Comparison of ENCODE assay signal across 18 cellular contexts in genomic region chr11:65373839-65374580, GRCh38. TPM values are rescaled to one million over a fixed set of nuclear protein-coding genes. Genes with fewer than 3 reads are reported as not detected.
DNase-seq lines count a peak whose midpoint lies in the region; ATAC-seq and TF ChIP-seq lines count a peak whose summit lies in the region.
"Had no signal": no experiment of that assay in that cellular context is flagged by ENCODE, and none has a peak within 500 bp of the region (broad histone marks: within the 10 kb centered on the region; RNA-seq: fewer than 3 reads in every experiment).

No MANE protein-coding gene starts in this region.

- no peaks in the 10 kb centered on the region for H3K27me3 ChIP-seq in breast epithelium
- H3K27me3 ChIP-seq in GM23248 (replicated peaks; ENCODE audit: insufficient read depth), result no peaks in the 10 kb centered on the region
- H3K27me3 ChIP-seq: MG63 had no signal

- H3K27me3 Mint-ChIP-seq in MCF 10A (ENCODE audit: insufficient read depth, unreplicated experiment) (no peaks in the 10 kb centered on the region), activated B cell treated with CpG ODN at 0.5 μM for 24 hours (no peaks in the 10 kb centered on the region)
- H3K27me3 Mint-ChIP-seq: CD4-positive, CD25-positive, alpha-beta regulatory T cell had no signal

- H3K27ac ChIP-seq in breast epithelium, result no peak overlapping the region
- no peak overlapping the region for H3K27ac ChIP-seq in GM23248
- H3K27ac ChIP-seq: HL-60, KMS-11 had no signal

- CTCF ChIA-PET in MCF 10A (lab: Yijun Ruan, JAX), result no interaction called here
- CTCF ChIA-PET in activated B cell treated with CpG ODN at 0.5 μM for 24 hours (lab: Charles Lee), result no interaction called here

- POLR2A ChIA-PET in MCF 10A (lab: Yijun Ruan, JAX), result interaction anchor here (0.6 to 3.3 kb wide), 6 partner anchors 13 to 134 kb away, joined by 3 to 8 read pairs (median 4); partner anchors contain the start of gene NEAT1
- POLR2A ChIA-PET in activated B cell treated with CpG ODN at 0.5 μM for 24 hours (lab: Charles Lee), result interaction anchor here (0.6 to 1.5 kb wide), 6 partner anchors 13 to 136 kb away, joined by 3 to 7 read pairs (median 3); no protein-coding TSS in a partner anchor

- in situ Hi-C loops in GM23248 (cut with MboI), result loop anchor here (10.0 kb wide), 1 partner anchor 141 kb away; no protein-coding TSS in a partner anchor

- 82 to 87% methylated on average over 14 of the region's 14 CpGs for WGBS in GM23248 (ENCODE audit: low coverage in 1 of 2, low lambda C conversion rate in 2 of 2, missing lambda C conversion rate in 2 of 2), 2 experiments

- no peak for TF ChIP-seq CTCF in MCF 10A (IDR thresholded peaks at IDR 0.05; ENCODE audit: unreplicated experiment)
- no peak for TF ChIP-seq CTCF in breast epithelium (IDR thresholded peaks at IDR 0.05)
- TF ChIP-seq CTCF in activated B cell treated with CpG ODN at 0.5 μM for 24 hours (IDR thresholded peaks at IDR 0.05), result no peak

- H3K4me3 ChIP-seq in breast epithelium (no peak overlapping the region), GM23248 (no peak overlapping the region)
- H3K4me3 ChIP-seq: MG63 had no signal

- intact Hi-C loops in MCF 10A (cut with micrococcal nuclease) (no loop called here), breast epithelium (cut with DNase I; ENCODE audit: low total_unique reads) (no loop called here), activated B cell treated with CpG ODN at 0.5 μM for 24 hours (cut with micrococcal nuclease) (no loop called here)

- H3K9me3 Mint-ChIP-seq in MCF 10A (ENCODE audit: unreplicated experiment) (no peaks in the 10 kb centered on the region), activated B cell treated with CpG ODN at 0.5 μM for 24 hours (no peaks in the 10 kb centered on the region)
- no peaks in the 10 kb centered on the region for H3K9me3 Mint-ChIP-seq in stimulated activated effector memory CD8-positive, alpha-beta T cell treated with anti-CD3 and anti-CD28 coated beads, Interleukin-12 subunit alpha, Interleukin-12 subunit beta, amount 100 ng/mL, for 72 hours
- H3K9me3 Mint-ChIP-seq: CD4-positive, CD25-positive, alpha-beta regulatory T cell had no signal

- H3K9ac ChIP-seq in GM23248, result no peak overlapping the region
- H3K9ac ChIP-seq: KMS-11 had no signal

- TF ChIP-seq POLR2A in breast epithelium (IDR thresholded peaks at IDR 0.05), result no peak

- peaks cover 22% of the 10 kb centered on the region for H3K4me1 Mint-ChIP-seq in MCF 10A (ENCODE audit: insufficient read depth, unreplicated experiment)
- peaks cover 17% of the 10 kb centered on the region for H3K4me1 Mint-ChIP-seq in activated B cell treated with CpG ODN at 0.5 μM for 24 hours
- H3K4me1 Mint-ChIP-seq in stimulated activated effector memory CD8-positive, alpha-beta T cell treated with anti-CD3 and anti-CD28 coated beads, Interleukin-12 subunit alpha, Interleukin-12 subunit beta, amount 100 ng/mL, for 72 hours, result no peaks in the 10 kb centered on the region
- H3K4me1 Mint-ChIP-seq: CD4-positive, CD25-positive, alpha-beta regulatory T cell had no signal

- H3K9me3 ChIP-seq in breast epithelium, result no peaks in the 10 kb centered on the region
- H3K9me3 ChIP-seq in GM23248 (ENCODE audit: low read depth), result no peaks in the 10 kb centered on the region
- H3K9me3 ChIP-seq: MG63 had no signal

- no peaks in the 10 kb centered on the region for H3K36me3 Mint-ChIP-seq in MCF 10A (ENCODE audit: insufficient read depth, unreplicated experiment)
- H3K36me3 Mint-ChIP-seq in activated B cell treated with CpG ODN at 0.5 μM for 24 hours (ENCODE audit: low read depth), result peaks cover 2% of the 10 kb centered on the region
- no peaks in the 10 kb centered on the region for H3K36me3 Mint-ChIP-seq in stimulated activated effector memory CD8-positive, alpha-beta T cell treated with anti-CD3 and anti-CD28 coated beads, Interleukin-12 subunit alpha, Interleukin-12 subunit beta, amount 100 ng/mL, for 72 hours

- H2AFZ ChIP-seq in GM23248, result no peak overlapping the region

- H3K4me1 ChIP-seq in breast epithelium (no peaks in the 10 kb centered on the region), GM23248 (ENCODE audit: insufficient read depth) (peaks cover 11% of the 10 kb centered on the region)

- ATAC-seq in activated B cell treated with CpG ODN at 0.5 μM for 24 hours (ENCODE audit: low read depth) (no peak), esophagus mucosa (peak; percentile 36)
- ATAC-seq in stimulated activated effector memory CD8-positive, alpha-beta T cell treated with anti-CD3 and anti-CD28 coated beads, Interleukin-12 subunit alpha, Interleukin-12 subunit beta, amount 100 ng/mL, for 72 hours, result no peak

- H3K36me3 ChIP-seq in breast epithelium, result no peaks in the 10 kb centered on the region
- H3K36me3 ChIP-seq in GM23248 (ENCODE audit: low read depth), result no peaks in the 10 kb centered on the region
- H3K36me3 ChIP-seq: MG63 had no signal

- H3K4me2 ChIP-seq in GM23248 (ENCODE audit: unreplicated experiment), result no peak overlapping the region
- H3K4me2 ChIP-seq: KMS-11 had no signal

- no TSS peak for BruUV-seq in MCF 10A (replicated peaks; lab: Mats Ljungman, UMichigan)

- no peaks in the 10 kb centered on the region for H3K9me2 ChIP-seq in GM23248 (ENCODE audit: insufficient read depth)

- H3F3A ChIP-seq in GM23248 (ENCODE audit: insufficient read depth), result peaks cover 13% of the 10 kb centered on the region

- DNase-seq in MCF 10A (ENCODE audit: unreplicated experiment), result peak; percentile 49
- DNase-seq in breast epithelium (ENCODE audit: low spot score in 2 of 2), result no peak
- no peak for DNase-seq in activated B cell treated with CpG ODN at 0.5 μM for 24 hours
- DNase-seq in stimulated activated effector memory CD8-positive, alpha-beta T cell treated with anti-CD3 and anti-CD28 coated beads, Interleukin-12 subunit alpha, Interleukin-12 subunit beta, amount 100 ng/mL, for 72 hours (ENCODE audit: low spot score in 2 of 2), result no peak
- no peak for DNase-seq in NCI-H1092 treated with DMSO at 0.1 percent for 48 hours (lab: John Stamatoyannopoulos, UW)
- DNase-seq in GM23248, result no peak
- DNase-seq in AG08396 (ENCODE audit: low spot score), result no peak
- DNase-seq: CD4-positive, CD25-positive, alpha-beta regulatory T cell; DMS53; HCEC 1CT; MG63; NCI-H1436; NCI-H2029 treated with DMSO at 0.1 percent for 48 hours; NCI-H510A; SHP77 treated with DMSO at 0.1 percent for 48 hours had no signal

- H3K27ac Mint-ChIP-seq in MCF 10A (ENCODE audit: low read depth, unreplicated experiment), result no peak overlapping the region
- peak overlapping the region; percentile 46 for H3K27ac Mint-ChIP-seq in activated B cell treated with CpG ODN at 0.5 μM for 24 hours
- peak overlapping the region; percentile 54 for H3K27ac Mint-ChIP-seq in stimulated activated effector memory CD8-positive, alpha-beta T cell treated with anti-CD3 and anti-CD28 coated beads, Interleukin-12 subunit alpha, Interleukin-12 subunit beta, amount 100 ng/mL, for 72 hours

- H3K4me3 Mint-ChIP-seq in MCF 10A (ENCODE audit: unreplicated experiment) (no peak overlapping the region), activated B cell treated with CpG ODN at 0.5 μM for 24 hours (no peak overlapping the region)
- no peak overlapping the region for H3K4me3 Mint-ChIP-seq in stimulated activated effector memory CD8-positive, alpha-beta T cell treated with anti-CD3 and anti-CD28 coated beads, Interleukin-12 subunit alpha, Interleukin-12 subunit beta, amount 100 ng/mL, for 72 hours
- H3K4me3 Mint-ChIP-seq: CD4-positive, CD25-positive, alpha-beta regulatory T cell had no signal

- H4K20me1 ChIP-seq in GM23248 (ENCODE audit: insufficient read depth), result no peaks in the 10 kb centered on the region

- H3K79me2 ChIP-seq in GM23248 (ENCODE audit: insufficient read depth), result no peaks in the 10 kb centered on the region

RNA-seq across cellular contexts. Expression of gene SLC25A45, which starts 8.4 kb away (rescaled TPM):
- total RNA-seq in MCF 10A (2022) (3.9 and 4.9 TPM in 2 replicates), breast epithelium (1 to 10 TPM; 5.4 to 9.1 (median 6.6) TPM), activated B cell treated with CpG ODN at 0.5 μM for 24 hours (11.4 and 12.3 TPM in 2 replicates), esophagus mucosa (3.4 TPM)
- total RNA-seq in GM23248 (2014; rRNA removed; shearing (Covaris generic)), result 3.6 and 6.4 TPM in 2 replicates
- 3.7 and 3.9 TPM in 2 replicates for polyA plus RNA-seq in GM23248 (2016; fragmentation: Nextera tagmentation; extraction: Ambion mirVana)

RNA-seq across cellular contexts. Expression of gene FRMD8, which starts 12.4 kb away (rescaled TPM):
- total RNA-seq in MCF 10A (2022) (18.9 and 21.7 TPM in 2 replicates), breast epithelium (10 to 100 TPM; 22.9 to 57.0 (median 49.0) TPM), activated B cell treated with CpG ODN at 0.5 μM for 24 hours (68.6 and 70.6 TPM in 2 replicates), esophagus mucosa (37.1 TPM)
- 80.2 and 106 TPM in 2 replicates for total RNA-seq in GM23248 (2014; rRNA removed; shearing (Covaris generic))
- 25.4 and 30.0 TPM in 2 replicates for polyA plus RNA-seq in GM23248 (2016; fragmentation: Nextera tagmentation; extraction: Ambion mirVana)

RNA-seq across cellular contexts. Expression of gene TIGD3, which starts 19.5 kb away (rescaled TPM):
- total RNA-seq in MCF 10A (2022) (0.14 TPM in 1 of 2 replicates, not detected in the other), breast epithelium (1 to 10 TPM in 1 of 3 donors, under 1 TPM in 1, not detected in 1; 0.29 to 1.3 TPM), activated B cell treated with CpG ODN at 0.5 μM for 24 hours (1.4 and 1.6 TPM in 2 replicates), esophagus mucosa (0.16 TPM)
- total RNA-seq in GM23248 (2014; rRNA removed; shearing (Covaris generic)), result not detected in 2 replicates
- not detected in 2 replicates for polyA plus RNA-seq in GM23248 (2016; fragmentation: Nextera tagmentation; extraction: Ambion mirVana)

RNA-seq across cellular contexts. Expression of gene DPF2, which starts 40.4 kb away (rescaled TPM):
- total RNA-seq in MCF 10A (2022) (83.9 and 86.6 TPM in 2 replicates), breast epithelium (10 to 100 TPM; 30.7 to 44.8 (median 39.7) TPM), activated B cell treated with CpG ODN at 0.5 μM for 24 hours (88.3 and 89.6 TPM in 2 replicates), esophagus mucosa (30.4 TPM)
- 27.7 and 30.0 TPM in 2 replicates for total RNA-seq in GM23248 (2014; rRNA removed; shearing (Covaris generic))
- polyA plus RNA-seq in GM23248 (2016; fragmentation: Nextera tagmentation; extraction: Ambion mirVana), result 51.2 and 54.1 TPM in 2 replicates

RNA-seq across cellular contexts. Expression of gene NEAT1, which starts 48.6 kb away (rescaled TPM):
- total RNA-seq in MCF 10A (2022) (1,026 and 1,292 TPM in 2 replicates), breast epithelium (100 to 1,000 TPM; 323 to 391 (median 351) TPM), activated B cell treated with CpG ODN at 0.5 μM for 24 hours (578 and 699 TPM in 2 replicates), esophagus mucosa (389 TPM)
- 74.3 and 143 TPM in 2 replicates for total RNA-seq in GM23248 (2014; rRNA removed; shearing (Covaris generic))
- polyA plus RNA-seq in GM23248 (2016; fragmentation: Nextera tagmentation; extraction: Ambion mirVana), result 36.2 and 50.7 TPM in 2 replicates
